Comparison of ENCODE assay signal across 8 cellular contexts in the genomic region with DNA sequence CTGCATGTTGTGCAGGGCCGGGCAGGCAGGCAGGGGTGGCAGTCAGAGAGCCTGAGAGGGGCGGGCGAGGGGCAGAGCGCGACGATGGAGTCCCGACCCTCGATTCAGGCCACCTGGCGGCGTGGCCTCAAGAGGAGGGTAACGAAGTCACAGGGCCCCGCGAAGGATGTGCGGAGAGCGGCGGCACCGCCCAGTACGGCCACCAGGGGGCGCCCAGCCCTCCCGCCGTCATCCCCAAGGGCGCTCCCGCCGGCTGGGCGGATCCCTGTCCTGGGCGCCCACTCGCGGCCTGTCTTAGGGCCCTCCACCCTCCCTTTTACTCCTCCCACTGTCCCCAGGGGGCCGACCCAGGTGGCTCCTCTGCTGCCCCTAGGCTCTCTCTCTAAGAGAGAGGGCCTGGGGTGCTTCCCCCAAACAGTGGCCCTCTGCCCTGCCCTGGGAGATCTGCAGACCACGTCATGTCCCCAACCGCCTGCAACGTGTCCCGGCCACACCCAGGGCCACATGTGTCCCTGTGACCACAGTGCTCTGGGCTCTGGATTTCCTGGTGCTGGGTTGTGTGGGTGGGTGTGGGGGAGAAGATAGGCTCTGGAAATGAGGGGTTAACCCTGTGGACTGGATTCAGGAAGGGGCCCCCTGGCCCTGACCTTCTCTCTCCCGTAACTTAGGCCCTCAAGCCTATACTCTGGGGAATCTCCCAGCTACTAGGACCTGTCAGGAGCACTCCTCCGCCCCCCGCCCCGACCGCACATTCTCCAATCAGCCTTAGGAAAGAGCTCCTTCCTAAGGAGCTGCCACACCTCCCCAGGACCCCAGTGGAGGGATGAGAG.
DNase-seq lines count a peak whose midpoint lies in the region; ATAC-seq lines count a peak whose summit lies in the region.

No MANE protein-coding gene starts in this region.

- peak overlapping the region; percentile 48 for H3K4me3 ChIP-seq in effector memory CD4-positive, alpha-beta T cell (ENCODE audit: insufficient read depth, low read depth, low read length, poor library complexity, severe bottlenecking)

- no peaks in the 10 kb centered on the region for H3K9me3 ChIP-seq in effector memory CD4-positive, alpha-beta T cell (ENCODE audit: control insufficient read depth, low read length)

- ATAC-seq in GM18907 (IDR thresholded peaks at IDR 0.05; ENCODE audit: unreplicated experiment) = peak; percentile 61
- peak; percentile 67 for ATAC-seq in HG03139 (IDR thresholded peaks at IDR 0.05; ENCODE audit: unreplicated experiment)

- H3K27me3 ChIP-seq in effector memory CD4-positive, alpha-beta T cell (replicated peaks; ENCODE audit: control insufficient read depth, insufficient read depth, low read length, poor library complexity, severe bottlenecking) = no peaks in the 10 kb centered on the region

- H3K36me3 ChIP-seq in effector memory CD4-positive, alpha-beta T cell (ENCODE audit: control insufficient read depth, insufficient read depth, low read length) = peaks cover 6% of the 10 kb centered on the region

- peaks cover 22% of the 10 kb centered on the region for H3K4me1 ChIP-seq in effector memory CD4-positive, alpha-beta T cell (ENCODE audit: control insufficient read depth, insufficient read depth, low read length, poor library complexity, severe bottlenecking)

- H3K27ac ChIP-seq in effector memory CD4-positive, alpha-beta T cell (ENCODE audit: insufficient read depth, low read length, poor library complexity, severe bottlenecking) = peak overlapping the region; percentile 76

- DNase-seq in AG08396 (ENCODE audit: low spot score) (peak; percentile 92), NCI-H748 (lab: John Stamatoyannopoulos, UW; ENCODE audit: unreplicated experiment) (peak; percentile 56), midbrain (lab: John Stamatoyannopoulos, UW) (peak; percentile 68)
- DNase-seq in activated CD8-positive, alpha-beta memory T cell treated with anti-CD3 and anti-CD28 coated beads for 1 hour (ENCODE audit: extremely low read depth in 1 of 2, low read depth in 1 of 2) = peak; percentile 52 to 72
- peak; percentile 66 to 75 (median 72) for DNase-seq in effector memory CD4-positive, alpha-beta T cell
- peak; percentile 44 to 63 for DNase-seq in stimulated activated CD8-positive, alpha-beta memory T cell treated with anti-CD3 and anti-CD28 coated beads, Interleukin-15, amount 100 ng/mL, for 4 hours (ENCODE audit: low read depth in 2 of 2)

Comparison
In these comparisons a context has a peak if more than half of its experiments do, and no peak if none do; other contexts are left out.
1. Peak in every context shown above with its lines: DNase-seq, ATAC-seq, H3K4me3 ChIP-seq and H3K27ac ChIP-seq.